In genomic region chr6:15434823-15435380, GRCh38 we compare ENCODE assay signal across 11 cellular contexts.
DNase-seq lines count a peak whose midpoint lies in the region; TF ChIP-seq lines count a peak whose summit lies in the region.
"Had no signal": no experiment of that assay in that cellular context is flagged by ENCODE, and none has a peak within 500 bp of the region (broad histone marks: within the 10 kb centered on the region; RNA-seq: fewer than 3 reads in every experiment).

No MANE protein-coding gene starts in this region.

- peak overlapping the region; percentile 43 for H3K4me3 Mint-ChIP-seq in activated naive CD4-positive, alpha-beta T cell treated with anti-CD3 and anti-CD28 coated beads, Interleukin-2, amount 50 U/mL, for 24 hours
- H3K4me3 Mint-ChIP-seq in endothelial cell (ENCODE audit: unreplicated experiment) (no peak overlapping the region), type B pancreatic cell (no peak overlapping the region)
- H3K4me3 Mint-ChIP-seq: nephron progenitor cell had no signal

- TF ChIP-seq CTCF in VCaP (conservative IDR thresholded peaks at IDR 0.05) (no peak), endothelial cell (IDR thresholded peaks at IDR 0.05; ENCODE audit: unreplicated experiment) (no peak), type B pancreatic cell (conservative IDR thresholded peaks at IDR 0.05) (no peak)

- DNase-seq in activated naive CD4-positive, alpha-beta T cell (lab: John Stamatoyannopoulos, UW) = no peak
- DNase-seq in endothelial cell (ENCODE audit: low spot score) (no peak), type B pancreatic cell (ENCODE audit: extremely low spot score, unreplicated experiment) (no peak), hepatic stellate cell (ENCODE audit: low spot score) (no peak), NCI-H524 (lab: John Stamatoyannopoulos, UW) (no peak)
- DNase-seq in stimulated activated CD4-positive, alpha-beta T cell treated with anti-CD3 and anti-CD28 coated beads, Interleukin-1b, Interleukin-23, amount 100 ng/mL, for 48 hours = no peak
- DNase-seq: central memory CD4-positive, alpha-beta T cell; nephron progenitor cell; SHP77 had no signal

- H3K27me3 Mint-ChIP-seq in activated naive CD4-positive, alpha-beta T cell treated with anti-CD3 and anti-CD28 coated beads, Interleukin-2, amount 50 U/mL, for 24 hours = no peaks in the 10 kb centered on the region
- H3K27me3 Mint-ChIP-seq in endothelial cell (ENCODE audit: unreplicated experiment) (peaks cover 8% of the 10 kb centered on the region), type B pancreatic cell (no peaks in the 10 kb centered on the region)

- peaks cover 4% of the 10 kb centered on the region for H3K36me3 Mint-ChIP-seq in activated naive CD4-positive, alpha-beta T cell treated with anti-CD3 and anti-CD28 coated beads, Interleukin-2, amount 50 U/mL, for 24 hours
- H3K36me3 Mint-ChIP-seq in endothelial cell (ENCODE audit: low read depth, unreplicated experiment) (peaks cover 16% of the 10 kb centered on the region), type B pancreatic cell (peaks cover 15% of the 10 kb centered on the region)

- H3K9me3 Mint-ChIP-seq in activated naive CD4-positive, alpha-beta T cell treated with anti-CD3 and anti-CD28 coated beads, Interleukin-2, amount 50 U/mL, for 24 hours = no peaks in the 10 kb centered on the region
- no peaks in the 10 kb centered on the region for H3K9me3 Mint-ChIP-seq in endothelial cell (ENCODE audit: unreplicated experiment)
- peaks cover 9% of the 10 kb centered on the region for H3K9me3 Mint-ChIP-seq in type B pancreatic cell

- H3K4me1 Mint-ChIP-seq in activated naive CD4-positive, alpha-beta T cell treated with anti-CD3 and anti-CD28 coated beads, Interleukin-2, amount 50 U/mL, for 24 hours = peaks cover 95% of the 10 kb centered on the region
- H3K4me1 Mint-ChIP-seq in endothelial cell (ENCODE audit: unreplicated experiment) = peaks cover 77% of the 10 kb centered on the region
- H3K4me1 Mint-ChIP-seq in type B pancreatic cell (ENCODE audit: unreplicated experiment) = peaks cover 75% of the 10 kb centered on the region

- peak overlapping the region; percentile 84 for H3K27ac Mint-ChIP-seq in activated naive CD4-positive, alpha-beta T cell treated with anti-CD3 and anti-CD28 coated beads, Interleukin-2, amount 50 U/mL, for 24 hours
- peak overlapping the region; percentile 28 for H3K27ac Mint-ChIP-seq in endothelial cell (ENCODE audit: unreplicated experiment)
- peak overlapping the region; percentile 39 for H3K27ac Mint-ChIP-seq in type B pancreatic cell
- H3K27ac Mint-ChIP-seq: nephron progenitor cell had no signal

- peak overlapping the region; percentile 62; the same call in 1 of the 2 replicates for H3K27ac ChIP-seq in VCaP

Comparison
In these comparisons a context has a peak if more than half of its experiments do, and no peak if none do; other contexts are left out.
1. H3K27ac Mint-ChIP-seq: peak in every context shown above with its lines; median percentile 84 in activated naive CD4-positive, alpha-beta T cell treated with anti-CD3 and anti-CD28 coated beads, Interleukin-2, amount 50 U/mL, for 24 hours; 39 in type B pancreatic cell; 28 in endothelial cell.